In genomic region chr6:3285732-3286131, GRCh38 we compare ENCODE assay signal across 15 cellular contexts. TPM values are rescaled to one million over a fixed set of nuclear protein-coding genes. Genes with fewer than 3 reads are reported as not detected.
"Had no signal": no experiment of that assay in that cellular context is flagged by ENCODE, and none has a peak within 500 bp of the region (broad histone marks: within the 10 kb centered on the region; RNA-seq: fewer than 3 reads in every experiment).

No MANE protein-coding gene starts in this region.

- H3K27ac ChIP-seq: esophagus muscularis mucosa, SJSA1, transverse colon had no signal

- H3K36me3 ChIP-seq: transverse colon had no signal

- H3K4me3 Mint-ChIP-seq: activated CD4-positive, alpha-beta T cell treated with anti-CD3 and anti-CD28 coated beads, Interleukin-2, amount 10 ng/mL, durations not matched to agents 24 days and 14 days; activated naive CD8-positive, alpha-beta T cell treated with anti-CD3 and anti-CD28 coated beads, Interleukin-2, amount 10 ng/mL, durations not matched to agents 7 days and 5 days had no signal

- H3K9me3 Mint-ChIP-seq: activated CD4-positive, alpha-beta T cell treated with anti-CD3 and anti-CD28 coated beads, Interleukin-2, amount 10 ng/mL, durations not matched to agents 24 days and 14 days; activated naive CD8-positive, alpha-beta T cell treated with anti-CD3 and anti-CD28 coated beads, Interleukin-2, amount 10 ng/mL, durations not matched to agents 7 days and 5 days had no signal

- DNase-seq: activated CD4-positive, alpha-beta T cell treated with anti-CD3 and anti-CD28 coated beads, Interleukin-2, amount 10 ng/mL, durations not matched to agents 24 days and 14 days; activated CD4-positive, CD25-positive, alpha-beta regulatory T cell; activated CD8-positive, alpha-beta memory T cell treated with anti-CD3 and anti-CD28 coated beads for 24 hours; activated naive CD4-positive, alpha-beta T cell; activated naive CD8-positive, alpha-beta T cell treated with anti-CD3 and anti-CD28 coated beads, Interleukin-2, amount 10 ng/mL, durations not matched to agents 7 days and 5 days; kidney glomerular epithelial cell; mesendoderm; retina; stimulated activated CD4-positive, alpha-beta T cell treated with anti-CD3 and anti-CD28 coated beads, Interleukin-15, amount 100 ng/mL, for 24 hours; stimulated activated CD4-positive, alpha-beta T cell treated with anti-CD3 and anti-CD28 coated beads, Interleukin-4, amount 100 ng/mL, for 1 hour; stimulated activated naive CD4-positive, alpha-beta T cell; T-helper 2 cell had no signal

- H3K27ac Mint-ChIP-seq: activated CD4-positive, alpha-beta T cell treated with anti-CD3 and anti-CD28 coated beads, Interleukin-2, amount 10 ng/mL, durations not matched to agents 24 days and 14 days; activated naive CD8-positive, alpha-beta T cell treated with anti-CD3 and anti-CD28 coated beads, Interleukin-2, amount 10 ng/mL, durations not matched to agents 7 days and 5 days had no signal

- H3K27me3 ChIP-seq: esophagus muscularis mucosa, SJSA1, transverse colon had no signal

- H3K4me1 Mint-ChIP-seq: activated CD4-positive, alpha-beta T cell treated with anti-CD3 and anti-CD28 coated beads, Interleukin-2, amount 10 ng/mL, durations not matched to agents 24 days and 14 days; activated naive CD8-positive, alpha-beta T cell treated with anti-CD3 and anti-CD28 coated beads, Interleukin-2, amount 10 ng/mL, durations not matched to agents 7 days and 5 days had no signal

- H3K4me1 ChIP-seq: SJSA1 had no signal

- H3K9me3 ChIP-seq: esophagus muscularis mucosa, SJSA1, transverse colon had no signal

- H3K27me3 Mint-ChIP-seq: activated CD4-positive, alpha-beta T cell treated with anti-CD3 and anti-CD28 coated beads, Interleukin-2, amount 10 ng/mL, durations not matched to agents 24 days and 14 days; activated naive CD8-positive, alpha-beta T cell treated with anti-CD3 and anti-CD28 coated beads, Interleukin-2, amount 10 ng/mL, durations not matched to agents 7 days and 5 days had no signal

- H3K36me3 Mint-ChIP-seq: activated naive CD8-positive, alpha-beta T cell treated with anti-CD3 and anti-CD28 coated beads, Interleukin-2, amount 10 ng/mL, durations not matched to agents 7 days and 5 days had no signal

- H3K4me3 ChIP-seq: esophagus muscularis mucosa, SJSA1, transverse colon had no signal

RNA-seq across cellular contexts. Expression of gene TUBB2B, which starts 58.3 kb away (rescaled TPM):
- total RNA-seq: activated naive CD8-positive, alpha-beta T cell treated with anti-CD3 and anti-CD28 coated beads, Interleukin-2, amount 10 ng/mL, durations not matched to agents 7 days and 5 days had no signal
